In genomic region chr13:76271728-76272232, GRCh38 we compare ENCODE assay signal across 14 cellular contexts.
DNase-seq lines count a peak whose midpoint lies in the region; FAIRE-seq and TF ChIP-seq lines count a peak whose summit lies in the region.
"Had no signal": no experiment of that assay in that cellular context is flagged by ENCODE, and none has a peak within 500 bp of the region (broad histone marks: within the 10 kb centered on the region; RNA-seq: fewer than 3 reads in every experiment).

No MANE protein-coding gene starts in this region.

- TF ChIP-seq CTCF in astrocyte of the spinal cord (IDR thresholded peaks at IDR 0.05; ENCODE audit: low read depth, low read length): no peak
- TF ChIP-seq CTCF in sigmoid colon (IDR thresholded peaks at IDR 0.05): no peak

- no peak overlapping the region for H3K27ac ChIP-seq in sigmoid colon
- H3K27ac ChIP-seq: A549 had no signal

- TF ChIP-seq EP300 in sigmoid colon (IDR thresholded peaks at IDR 0.05): no peak

- in situ Hi-C loops in astrocyte of the spinal cord (cut with HindIII; ENCODE audit: low sequenced_read_pairs): no loop called here

- no peaks in the 10 kb centered on the region for H3K36me3 ChIP-seq in sigmoid colon

- DNase-seq in ELF-1 (ENCODE audit: low read depth, low spot score): peak; percentile 46
- peak; percentile 15 for DNase-seq in M059J (ENCODE audit: low read depth)
- peak; percentile 18 for DNase-seq in astrocyte of the spinal cord (ENCODE audit: low read depth, low spot score)
- peak; percentile 94 for DNase-seq in islet precursor cell
- DNase-seq in frontal cortex (ENCODE audit: low spot score in 2 of 2): no peak
- DNase-seq in H4 (ENCODE audit: low spot score): no peak
- no peak for DNase-seq in sigmoid colon
- DNase-seq in activated CD4-positive, CD25-positive, alpha-beta regulatory T cell (lab: John Stamatoyannopoulos, UW): no peak
- DNase-seq: C1 segment of cervical spinal cord, HCEC 1CT, NCI-H1436 treated with DMSO at 0.1 percent for 48 hours, NCI-H2029 treated with DMSO at 0.1 percent for 48 hours, NCI-H510A had no signal

- WGBS in sigmoid colon, 2 donors: 90 to 94% methylated on average over 2 of the region's 2 CpGs

- no peak for TF ChIP-seq POLR2A in sigmoid colon (IDR thresholded peaks at IDR 0.05)

- H3K9me3 ChIP-seq in sigmoid colon: no peaks in the 10 kb centered on the region
- H3K9me3 ChIP-seq: A549 had no signal

- no peaks in the 10 kb centered on the region for H3K27me3 ChIP-seq in sigmoid colon

- no peaks in the 10 kb centered on the region for H3K4me1 ChIP-seq in sigmoid colon
- H3K4me1 ChIP-seq: A549 had no signal

- no peak for FAIRE-seq in frontal cortex (lab: Jason Lieb, UNC)
- FAIRE-seq: A549 had no signal

- intact Hi-C loops in sigmoid colon (cut with DNase I): no loop called here

- H3K4me3 ChIP-seq in astrocyte of the spinal cord (ENCODE audit: low read depth, low read length) (no peak overlapping the region), sigmoid colon (no peak overlapping the region)
- H3K4me3 ChIP-seq: A549 had no signal

Comparison
In these comparisons a context has a peak if more than half of its experiments do, and no peak if none do; other contexts are left out.
1. DNase-seq: peak in ELF-1 (single experiment), M059J (single experiment), astrocyte of the spinal cord (single experiment) and islet precursor cell (single experiment); none in frontal cortex (0 of 2), H4 (single experiment), sigmoid colon (single experiment) and activated CD4-positive, CD25-positive, alpha-beta regulatory T cell (0 of 4).